Comparison of ENCODE assay signal across 21 cellular contexts in the genomic region with DNA sequence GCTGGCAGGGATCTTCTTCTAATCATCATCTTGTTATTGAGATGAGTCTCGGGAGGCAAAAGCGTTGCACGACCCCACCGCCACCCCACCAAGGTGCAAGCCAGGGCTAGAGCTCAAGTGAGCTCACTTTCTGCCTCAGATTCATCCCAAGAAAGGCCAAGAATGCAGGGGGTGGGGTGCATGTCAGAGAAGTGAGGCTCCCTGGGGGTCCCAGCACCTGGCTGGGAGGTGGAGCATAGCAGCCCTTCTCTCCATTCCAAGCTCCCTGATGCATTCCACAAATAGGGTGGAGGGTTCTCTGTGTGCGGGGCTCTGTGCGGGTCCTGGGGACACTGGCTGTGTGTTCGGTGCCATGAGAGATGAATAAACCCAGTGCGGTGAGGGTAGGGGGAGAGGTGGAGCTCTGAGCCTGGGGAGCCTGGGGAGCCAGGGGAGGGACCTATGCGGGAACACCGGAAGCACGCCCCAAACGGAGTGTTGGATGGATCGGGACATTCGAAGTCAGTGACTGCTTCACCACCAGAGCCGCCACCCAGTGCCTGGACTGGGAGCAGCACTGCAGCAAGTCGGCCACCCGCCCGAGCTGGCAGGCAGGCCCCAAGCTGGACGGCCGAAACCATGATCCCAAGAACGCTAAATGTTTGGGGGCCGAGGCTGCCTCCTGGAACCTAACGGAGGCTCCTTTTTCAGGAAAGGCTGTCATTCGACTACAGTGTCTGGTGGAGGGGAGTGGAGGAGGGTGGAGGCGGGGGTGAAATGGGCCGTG.
DNase-seq lines count a peak whose midpoint lies in the region; ATAC-seq and TF ChIP-seq lines count a peak whose summit lies in the region.
"Had no signal": no experiment of that assay in that cellular context is flagged by ENCODE, and none has a peak within 500 bp of the region (broad histone marks: within the 10 kb centered on the region; RNA-seq: fewer than 3 reads in every experiment).

No MANE protein-coding gene starts in this region.

- H3K9me3 ChIP-seq in ES-I3 (ENCODE audit: control insufficient read depth, insufficient read depth, low read length): no peaks in the 10 kb centered on the region
- H3K9me3 ChIP-seq: SJSA1 had no signal

- H3K4me1 ChIP-seq in ES-I3 (ENCODE audit: insufficient read depth, low read length): peaks cover 8% of the 10 kb centered on the region; the same call in 1 of the 2 replicates
- H3K4me1 ChIP-seq: SJSA1 had no signal

- H3K27ac Mint-ChIP-seq in nephron progenitor cell: no peak overlapping the region
- H3K27ac Mint-ChIP-seq: activated CD8-positive, alpha-beta T cell treated with anti-CD3 and anti-CD28 coated beads, Interleukin-2, amount 10 ng/mL, durations not matched to agents 7 days and 5 days; activated naive CD4-positive, alpha-beta T cell treated with anti-CD3 and anti-CD28 coated beads for 36 hours; CD4-positive, CD25-positive, alpha-beta regulatory T cell; effector memory CD8-positive, alpha-beta T cell had no signal

- no peaks in the 10 kb centered on the region for H3K36me3 Mint-ChIP-seq in nephron progenitor cell (ENCODE audit: low read depth)
- H3K36me3 Mint-ChIP-seq: CD4-positive, CD25-positive, alpha-beta regulatory T cell had no signal

- peaks cover 15% of the 10 kb centered on the region for H3K4me1 Mint-ChIP-seq in nephron progenitor cell
- H3K4me1 Mint-ChIP-seq: CD4-positive, CD25-positive, alpha-beta regulatory T cell had no signal

- H3K27me3 Mint-ChIP-seq in nephron progenitor cell (ENCODE audit: low read depth, poor library complexity): peaks cover 70% of the 10 kb centered on the region

- H3K9ac ChIP-seq in ES-I3 (ENCODE audit: low read depth, low read length): peak overlapping the region; percentile 39; the same call in 1 of the 2 replicates

- no peaks in the 10 kb centered on the region for H3K9me3 Mint-ChIP-seq in nephron progenitor cell
- H3K9me3 Mint-ChIP-seq: activated naive CD4-positive, alpha-beta T cell treated with anti-CD3 and anti-CD28 coated beads for 36 hours; activated T-cell treated with anti-CD3 and anti-CD28 coated beads, Interleukin-2, amount 50 U/mL, for 4 hours; effector memory CD8-positive, alpha-beta T cell had no signal

- H3K36me3 ChIP-seq in ES-I3 (ENCODE audit: insufficient read depth, low read length): no peaks in the 10 kb centered on the region
- H3K36me3 ChIP-seq: SJSA1 had no signal

- DNase-seq in NCI-H2227 treated with DMSO at 0.1 percent for 48 hours (lab: John Stamatoyannopoulos, UW) (peak; percentile 1), head of caudate nucleus (peak in 36 of 42 donors; percentile 22 to 72 (median 46)), nephron progenitor cell (peak; percentile 42), midbrain (lab: John Stamatoyannopoulos, UW) (no peak), globus pallidus (ENCODE audit: low spot score) (no peak)
- no peak for DNase-seq in stimulated activated CD4-positive, alpha-beta T cell treated with anti-CD3 and anti-CD28 coated beads, Interleukin-4, amount 100 ng/mL, for 1 hour
- DNase-seq: ACHN; activated CD8-positive, alpha-beta T cell treated with anti-CD3 and anti-CD28 coated beads, Interleukin-2, amount 10 ng/mL, durations not matched to agents 7 days and 5 days; activated naive CD4-positive, alpha-beta T cell treated with anti-CD3 and anti-CD28 coated beads for 36 hours; activated T-cell treated with anti-CD3 and anti-CD28 coated beads, Interleukin-2, amount 50 U/mL, for 4 hours; CD4-positive, CD25-positive, alpha-beta regulatory T cell; cerebellar nuclear complex; effector memory CD8-positive, alpha-beta T cell; Karpas-422; kidney glomerular epithelial cell; NCI-H1092; NCI-H774; stimulated activated CD4-positive, alpha-beta T cell treated with anti-CD3 and anti-CD28 coated beads, Interleukin-12 subunit alpha, Interleukin-12 subunit beta, amount 100 ng/mL, for 4 hours had no signal

- no peak overlapping the region for H3K4me3 Mint-ChIP-seq in nephron progenitor cell
- H3K4me3 Mint-ChIP-seq: activated CD8-positive, alpha-beta T cell treated with anti-CD3 and anti-CD28 coated beads, Interleukin-2, amount 10 ng/mL, durations not matched to agents 7 days and 5 days; activated naive CD4-positive, alpha-beta T cell treated with anti-CD3 and anti-CD28 coated beads for 36 hours; activated T-cell treated with anti-CD3 and anti-CD28 coated beads, Interleukin-2, amount 50 U/mL, for 4 hours; CD4-positive, CD25-positive, alpha-beta regulatory T cell; effector memory CD8-positive, alpha-beta T cell had no signal

- intact Hi-C loops in head of caudate nucleus (cut with DNase I): no loop called here

- no peak for ATAC-seq in HG03457 (IDR thresholded peaks at IDR 0.05; ENCODE audit: unreplicated experiment)
- ATAC-seq: activated CD8-positive, alpha-beta T cell treated with anti-CD3 and anti-CD28 coated beads, Interleukin-2, amount 10 ng/mL, durations not matched to agents 7 days and 5 days; activated T-cell treated with anti-CD3 and anti-CD28 coated beads, Interleukin-2, amount 50 U/mL, for 4 hours; effector memory CD8-positive, alpha-beta T cell had no signal

- no peak for TF ChIP-seq CTCF in nephron progenitor cell (IDR thresholded peaks at IDR 0.05)

Comparison
In these comparisons a context has a peak if more than half of its experiments do, and no peak if none do; other contexts are left out.
1. DNase-seq: peak in NCI-H2227 treated with DMSO at 0.1 percent for 48 hours (single experiment), head of caudate nucleus (36 of 42) and nephron progenitor cell (single experiment); none in stimulated activated CD4-positive, alpha-beta T cell treated with anti-CD3 and anti-CD28 coated beads, Interleukin-4, amount 100 ng/mL, for 1 hour (single experiment), midbrain (single experiment) and globus pallidus (single experiment).